38 cellular contexts compared by ENCODE assay signal in genomic region chr10:126201603-126202002, GRCh38.
"Had no signal": no experiment of that assay in that cellular context is flagged by ENCODE, and none has a peak within 500 bp of the region (broad histone marks: within the 10 kb centered on the region; RNA-seq: fewer than 3 reads in every experiment).

No MANE protein-coding gene starts in this region.

- H3K9me3 ChIP-seq: Peyer's patch, SJSA1, SK-N-SH had no signal

- H3K36me3 Mint-ChIP-seq: activated CD8-positive, alpha-beta memory T cell treated with anti-CD3 and anti-CD28 coated beads, Interleukin-2, amount 10 ng/mL, durations not matched to agents 7 days and 5 days; activated naive CD4-positive, alpha-beta T cell treated with anti-CD3 and anti-CD28 coated beads, Interleukin-2, amount 10 ng/mL, durations not matched to agents 7 days and 5 days; activated naive CD8-positive, alpha-beta T cell; brain had no signal

- H3K9ac ChIP-seq: KMS-11, SK-N-SH had no signal

- ATAC-seq: activated CD8-positive, alpha-beta memory T cell treated with anti-CD3 and anti-CD28 coated beads, Interleukin-2, amount 10 ng/mL, durations not matched to agents 7 days and 5 days; activated naive CD8-positive, alpha-beta T cell treated with anti-CD3 and anti-CD28 coated beads, Interleukin-2, amount 50 U/mL, for 24 hours; PC-3 had no signal

- H3K27ac Mint-ChIP-seq: activated CD4-positive, alpha-beta memory T cell treated with anti-CD3 and anti-CD28 coated beads, Interleukin-2, amount 10 ng/mL, durations not matched to agents 7 days and 5 days; activated CD8-positive, alpha-beta memory T cell treated with anti-CD3 and anti-CD28 coated beads, Interleukin-2, amount 10 ng/mL, durations not matched to agents 7 days and 5 days; activated naive CD4-positive, alpha-beta T cell treated with anti-CD3 and anti-CD28 coated beads, Interleukin-2, amount 10 ng/mL, durations not matched to agents 7 days and 5 days; activated naive CD8-positive, alpha-beta T cell; activated naive CD8-positive, alpha-beta T cell treated with anti-CD3 and anti-CD28 coated beads, Interleukin-2, amount 50 U/mL, for 24 hours; brain had no signal

- H3K27me3 ChIP-seq: Peyer's patch, SJSA1 had no signal

- H3K9me3 Mint-ChIP-seq: activated CD4-positive, alpha-beta memory T cell treated with anti-CD3 and anti-CD28 coated beads, Interleukin-2, amount 10 ng/mL, durations not matched to agents 7 days and 5 days; activated naive CD8-positive, alpha-beta T cell treated with anti-CD3 and anti-CD28 coated beads, Interleukin-2, amount 50 U/mL, for 24 hours had no signal

- H3K27ac ChIP-seq: KMS-11, Peyer's patch, SJSA1, WERI-Rb-1 had no signal

- H3K4me3 ChIP-seq: Peyer's patch, SJSA1 had no signal

- H3K4me2 ChIP-seq: KMS-11, SK-N-SH had no signal

- H3K27me3 Mint-ChIP-seq: activated CD4-positive, alpha-beta memory T cell treated with anti-CD3 and anti-CD28 coated beads, Interleukin-2, amount 10 ng/mL, durations not matched to agents 7 days and 5 days; activated CD8-positive, alpha-beta memory T cell treated with anti-CD3 and anti-CD28 coated beads, Interleukin-2, amount 10 ng/mL, durations not matched to agents 7 days and 5 days; activated naive CD4-positive, alpha-beta T cell treated with anti-CD3 and anti-CD28 coated beads, Interleukin-2, amount 10 ng/mL, durations not matched to agents 7 days and 5 days; activated naive CD8-positive, alpha-beta T cell; activated naive CD8-positive, alpha-beta T cell treated with anti-CD3 and anti-CD28 coated beads, Interleukin-2, amount 50 U/mL, for 24 hours; brain had no signal

- H3K36me3 ChIP-seq: Peyer's patch, SJSA1, WERI-Rb-1 had no signal

- H3K4me1 Mint-ChIP-seq: activated CD4-positive, alpha-beta memory T cell treated with anti-CD3 and anti-CD28 coated beads, Interleukin-2, amount 10 ng/mL, durations not matched to agents 7 days and 5 days; activated CD8-positive, alpha-beta memory T cell treated with anti-CD3 and anti-CD28 coated beads, Interleukin-2, amount 10 ng/mL, durations not matched to agents 7 days and 5 days; activated naive CD4-positive, alpha-beta T cell treated with anti-CD3 and anti-CD28 coated beads, Interleukin-2, amount 10 ng/mL, durations not matched to agents 7 days and 5 days; activated naive CD8-positive, alpha-beta T cell treated with anti-CD3 and anti-CD28 coated beads, Interleukin-2, amount 50 U/mL, for 24 hours had no signal

- FAIRE-seq: bronchial epithelial cell had no signal

- H3K4me1 ChIP-seq: Peyer's patch had no signal

- H3K4me3 Mint-ChIP-seq: activated CD4-positive, alpha-beta memory T cell treated with anti-CD3 and anti-CD28 coated beads, Interleukin-2, amount 10 ng/mL, durations not matched to agents 7 days and 5 days; activated CD8-positive, alpha-beta memory T cell treated with anti-CD3 and anti-CD28 coated beads, Interleukin-2, amount 10 ng/mL, durations not matched to agents 7 days and 5 days; activated naive CD4-positive, alpha-beta T cell treated with anti-CD3 and anti-CD28 coated beads, Interleukin-2, amount 10 ng/mL, durations not matched to agents 7 days and 5 days; activated naive CD8-positive, alpha-beta T cell; activated naive CD8-positive, alpha-beta T cell treated with anti-CD3 and anti-CD28 coated beads, Interleukin-2, amount 50 U/mL, for 24 hours; brain had no signal

- DNase-seq: activated CD4-positive, alpha-beta memory T cell treated with anti-CD3 and anti-CD28 coated beads, Interleukin-2, amount 10 ng/mL, durations not matched to agents 7 days and 5 days; activated CD4-positive, alpha-beta T cell treated with anti-CD3 and anti-CD28 coated beads for 1 hour; activated CD4-positive, alpha-beta T cell treated with anti-CD3 and anti-CD28 coated beads for 48 hours; activated CD4-positive, CD25-positive, alpha-beta regulatory T cell; activated CD8-positive, alpha-beta memory T cell treated with anti-CD3 and anti-CD28 coated beads for 24 hours; activated CD8-positive, alpha-beta memory T cell treated with anti-CD3 and anti-CD28 coated beads, Interleukin-2, amount 10 ng/mL, durations not matched to agents 7 days and 5 days; activated CD8-positive, alpha-beta memory T cell treated with anti-CD3 and anti-CD28 coated beads, Interleukin-2, amount 50 U/mL, for 48 hours; activated effector memory CD4-positive, alpha-beta T cell treated with Interleukin-2 at 50 U/mL for 16 hours; activated naive CD4-positive, alpha-beta T cell treated with anti-CD3 and anti-CD28 coated beads, Interleukin-2, amount 10 ng/mL, durations not matched to agents 7 days and 5 days; activated naive CD8-positive, alpha-beta T cell treated with anti-CD3 and anti-CD28 coated beads, Interleukin-2, amount 50 U/mL, for 24 hours; activated T-cell treated with anti-CD3 and anti-CD28 coated beads, Interleukin-2, amount 50 U/mL, for 48 hours; anterior cingulate cortex; caudate nucleus; MM.1S; NCI-H1092 treated with DMSO at 0.1 percent for 48 hours; NCI-H1417; NCI-H146; NCI-H187; NCI-H2029 treated with DMSO at 0.1 percent for 48 hours; NCI-H2107; NCI-H2171; NCI-H510A; NCI-H526; NCI-H748 treated with DMSO at 0.1 percent for 48 hours; PC-3; Peyer's patch; RPMI8226; SHP77 treated with DMSO at 0.1 percent for 48 hours; SK-N-SH; SW 1271; T-helper 1 cell; T1000; WERI-Rb-1 had no signal

- H3K9me2 ChIP-seq: SK-N-SH had no signal
